11 cellular contexts compared by ENCODE assay signal in the genomic region with DNA sequence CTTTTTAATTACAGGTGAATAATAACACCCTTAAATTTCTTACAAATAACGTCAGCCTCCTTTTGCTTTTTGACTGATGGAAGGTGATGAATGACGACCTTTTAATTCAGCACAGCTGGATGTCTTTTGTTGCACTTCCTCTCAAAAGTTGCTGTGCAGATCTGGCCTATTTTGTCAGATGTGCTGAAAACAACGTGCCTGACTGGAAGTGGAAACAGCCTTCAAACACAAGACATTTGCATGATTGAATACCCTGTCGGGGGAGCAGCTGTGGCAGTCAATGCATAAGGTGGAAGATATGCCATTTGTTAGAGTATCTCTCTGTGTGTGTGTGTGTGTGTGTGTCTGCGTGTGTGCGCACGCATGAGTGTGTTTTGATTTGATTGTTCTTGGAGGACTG.
DNase-seq lines count a peak whose midpoint lies in the region; ATAC-seq and TF ChIP-seq lines count a peak whose summit lies in the region.
"Had no signal": no experiment of that assay in that cellular context is flagged by ENCODE, and none has a peak within 500 bp of the region (broad histone marks: within the 10 kb centered on the region; RNA-seq: fewer than 3 reads in every experiment).

No MANE protein-coding gene starts in this region.

- H3K27ac ChIP-seq in endodermal cell (ENCODE audit: low read depth, low read length) (peak overlapping the region; percentile 95), neuronal stem cell (replicated peaks; ENCODE audit: low read length) (peak overlapping the region; percentile 71)

- H2BK5ac ChIP-seq in neuronal stem cell (ENCODE audit: low read length) = no peak overlapping the region

- H4K8ac ChIP-seq in neuronal stem cell (ENCODE audit: low read depth, low read length) = no peak overlapping the region

- H3K9me3 ChIP-seq in endodermal cell (ENCODE audit: control insufficient read depth, low read length) = peaks cover 13% of the 10 kb centered on the region
- peaks cover 0 to 50% of the 10 kb centered on the region in 2 donors for H3K9me3 ChIP-seq in neuronal stem cell (replicated peaks in 1 of 2; ENCODE audit: control insufficient read depth in 2 of 2, insufficient read depth in 1 of 2, low read depth in 1 of 2, low read length in 2 of 2)

- no peak overlapping the region for H3K4ac ChIP-seq in neuronal stem cell (ENCODE audit: low read length)

- H3K23ac ChIP-seq in neuronal stem cell (ENCODE audit: low read depth, low read length, poor library complexity) = no peak overlapping the region

- no peak overlapping the region for H2BK120ac ChIP-seq in neuronal stem cell (ENCODE audit: low read depth, low read length)

- no peak overlapping the region for H3K4me2 ChIP-seq in neuronal stem cell (ENCODE audit: insufficient read depth, low read length, poor library complexity, severe bottlenecking)

- H3K36me3 Mint-ChIP-seq in endodermal cell (ENCODE audit: low read depth) = no peaks in the 10 kb centered on the region

- DNase-seq in NCI-H2081 (lab: John Stamatoyannopoulos, UW) = peak; percentile 63 to 91
- peak; percentile 44 for DNase-seq in endodermal cell
- peak; percentile 56 for DNase-seq in neuronal stem cell (ENCODE audit: low spot score)
- DNase-seq in NCI-H187 treated with DMSO at 0.1 percent for 48 hours (lab: John Stamatoyannopoulos, UW) = no peak
- DNase-seq in NCI-H446 treated with DMSO at 0.1 percent for 48 hours (lab: John Stamatoyannopoulos, UW) = no peak
- no peak for DNase-seq in inferior parietal cortex (ENCODE audit: extremely low spot score)
- DNase-seq: activated CD4-positive, alpha-beta T cell treated with anti-CD3 and anti-CD28 coated beads, Interleukin-2, amount 50 U/mL, for 48 hours; amygdala; Calu3 had no signal

- H3K9ac ChIP-seq in endodermal cell (ENCODE audit: extremely low read depth, low read length, poor library complexity, severe bottlenecking) (no peak overlapping the region), neuronal stem cell (ENCODE audit: low read depth, low read length, poor library complexity) (no peak overlapping the region)

- H3K4me1 Mint-ChIP-seq in endodermal cell = peaks cover 11% of the 10 kb centered on the region

- H3K79me1 ChIP-seq in neuronal stem cell (ENCODE audit: low read depth, low read length) = no peaks in the 10 kb centered on the region

- H2BK15ac ChIP-seq in neuronal stem cell (ENCODE audit: low read length) = no peak overlapping the region

- no peak overlapping the region for H3K14ac ChIP-seq in neuronal stem cell (ENCODE audit: low read length)

- no peak for TF ChIP-seq CTCF in endodermal cell (conservative IDR thresholded peaks at IDR 0.05)

- ATAC-seq in GM19395 (IDR thresholded peaks at IDR 0.05; ENCODE audit: unreplicated experiment) (peak; percentile 69), GM18868 (IDR thresholded peaks at IDR 0.05; ENCODE audit: unreplicated experiment) (no peak)

- H2AFZ ChIP-seq in neuronal stem cell (ENCODE audit: low read length) = peak overlapping the region; percentile 56

- H3K27me3 Mint-ChIP-seq in endodermal cell (ENCODE audit: insufficient read depth) = no peaks in the 10 kb centered on the region

- H3K18ac ChIP-seq in neuronal stem cell (ENCODE audit: low read length) = no peak overlapping the region

- no peak overlapping the region for H3K4me3 Mint-ChIP-seq in endodermal cell

- 27 to 50% methylated on average over 1 to 7 of the region's 7 CpGs for WGBS in endodermal cell (ENCODE audit: insufficient coverage in 1 of 2, insufficient read length in 1 of 2), 2 experiments
- no CpG with 5 or more reads among the region's 7 CpGs for WGBS in neuronal stem cell (ENCODE audit: extremely low coverage in 2 of 2, insufficient read length in 2 of 2, insufficient replicate concordance in 1 of 2), 2 donors

- H3K4me3 ChIP-seq in endodermal cell (ENCODE audit: low read length) (no peak overlapping the region), neuronal stem cell (ENCODE audit: low read length in 2 of 2) (no peak overlapping the region)

- H3K27ac Mint-ChIP-seq in endodermal cell = peak overlapping the region; percentile 1

- no peak overlapping the region for H2AK5ac ChIP-seq in neuronal stem cell (ENCODE audit: low read depth, low read length)

- H3K27me3 ChIP-seq in endodermal cell (ENCODE audit: control insufficient read depth, insufficient read depth, low read length, poor library complexity, severe bottlenecking) = no peaks in the 10 kb centered on the region
- no peaks in the 10 kb centered on the region for H3K27me3 ChIP-seq in neuronal stem cell (ENCODE audit: control insufficient read depth in 3 of 3, insufficient read depth in 3 of 3, low read depth in 1 of 3, low read length in 3 of 3)

- H3K36me3 ChIP-seq in endodermal cell (ENCODE audit: control insufficient read depth, insufficient read depth, low read length) (no peaks in the 10 kb centered on the region), neuronal stem cell (replicated peaks in 1 of 2; ENCODE audit: control insufficient read depth in 2 of 2, insufficient read depth in 2 of 2, low read length in 2 of 2) (no peaks in the 10 kb centered on the region)

- H2BK12ac ChIP-seq in neuronal stem cell (ENCODE audit: low read length) = no peak overlapping the region

- peaks cover 37% of the 10 kb centered on the region for H3K9me3 Mint-ChIP-seq in endodermal cell

- no peak overlapping the region for H4K91ac ChIP-seq in neuronal stem cell (ENCODE audit: low read depth, low read length, poor library complexity)

- H3K4me1 ChIP-seq in endodermal cell (ENCODE audit: control insufficient read depth, insufficient read depth, low read length) (no peaks in the 10 kb centered on the region), neuronal stem cell (ENCODE audit: control insufficient read depth in 2 of 2, insufficient read depth in 1 of 2, low read depth in 1 of 2, low read length in 2 of 2) (peaks cover 6 to 31% of the 10 kb centered on the region in 2 donors)

Comparison
In these comparisons a context has a peak if more than half of its experiments do, and no peak if none do; other contexts are left out.
1. DNase-seq: peak in NCI-H2081 (2 of 2), endodermal cell (single experiment) and neuronal stem cell (single experiment); none in NCI-H187 treated with DMSO at 0.1 percent for 48 hours (single experiment), NCI-H446 treated with DMSO at 0.1 percent for 48 hours (single experiment) and inferior parietal cortex (single experiment).